21 cellular contexts compared by ENCODE assay signal in the genomic region with DNA sequence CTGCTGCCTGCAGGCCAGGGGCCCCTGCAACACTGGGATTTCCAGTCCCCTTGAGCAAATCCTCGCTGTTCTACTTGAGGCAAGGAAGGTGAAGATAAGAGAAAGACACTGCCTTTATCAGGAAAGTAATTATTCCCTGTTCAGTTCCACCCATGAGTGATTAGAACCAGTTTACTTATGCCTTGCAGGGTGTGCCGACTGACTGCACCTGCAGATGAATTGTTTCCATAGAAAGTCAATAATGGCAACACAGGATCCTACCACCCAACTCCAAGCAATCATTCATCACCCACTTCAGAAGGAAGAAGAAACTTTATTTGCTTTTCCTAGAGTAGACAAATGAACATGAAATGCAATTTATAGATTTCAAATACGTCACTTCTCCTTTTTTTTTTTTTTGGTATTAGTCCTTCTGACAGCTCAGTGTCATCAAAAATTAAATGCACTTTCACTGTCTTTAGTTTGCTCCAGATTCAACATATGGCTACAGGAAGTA.
DNase-seq lines count a peak whose midpoint lies in the region; TF ChIP-seq lines count a peak whose summit lies in the region.
"Had no signal": no experiment of that assay in that cellular context is flagged by ENCODE, and none has a peak within 500 bp of the region (broad histone marks: within the 10 kb centered on the region; RNA-seq: fewer than 3 reads in every experiment).

No MANE protein-coding gene starts in this region.

- H3K9me3 Mint-ChIP-seq in neural progenitor cell = no peaks in the 10 kb centered on the region
- no peaks in the 10 kb centered on the region for H3K9me3 Mint-ChIP-seq in mesothelial cell of epicardium

- no peak overlapping the region for H3K27ac ChIP-seq in neural progenitor cell
- no peak overlapping the region for H3K27ac ChIP-seq in ascending aorta
- no peak overlapping the region for H3K27ac ChIP-seq in mesendoderm (ENCODE audit: low read depth, low read length)
- H3K27ac ChIP-seq: C4-2B had no signal

- H3K36me3 ChIP-seq in neural progenitor cell = no peaks in the 10 kb centered on the region
- H3K36me3 ChIP-seq in ascending aorta = no peaks in the 10 kb centered on the region
- no peaks in the 10 kb centered on the region for H3K36me3 ChIP-seq in mesendoderm (ENCODE audit: control insufficient read depth, insufficient read depth, low read length)
- H3K36me3 ChIP-seq: MG63 had no signal

- H2AK5ac ChIP-seq in mesendoderm (ENCODE audit: low read length) = no peak overlapping the region

- no peaks in the 10 kb centered on the region for H3K27me3 ChIP-seq in neural progenitor cell
- H3K27me3 ChIP-seq in ascending aorta = no peaks in the 10 kb centered on the region
- no peaks in the 10 kb centered on the region for H3K27me3 ChIP-seq in mesendoderm (ENCODE audit: insufficient read depth, low read length, poor library complexity)

- H3K79me1 ChIP-seq in mesendoderm (ENCODE audit: low read length) = no peaks in the 10 kb centered on the region

- H4K5ac ChIP-seq in mesendoderm (ENCODE audit: low read length) = no peak overlapping the region

- no peak overlapping the region for H2BK120ac ChIP-seq in mesendoderm (ENCODE audit: low read depth, low read length)

- H3K27me3 Mint-ChIP-seq in neural progenitor cell (ENCODE audit: insufficient read depth, low read depth) = no peaks in the 10 kb centered on the region
- peaks cover 38% of the 10 kb centered on the region for H3K27me3 Mint-ChIP-seq in mesothelial cell of epicardium (ENCODE audit: low read depth)

- intact Hi-C loops in ascending aorta (cut with DNase I) = no loop called here

- H3K9me3 ChIP-seq in neural progenitor cell (ENCODE audit: low read depth) = no peaks in the 10 kb centered on the region
- H3K9me3 ChIP-seq in ascending aorta = no peaks in the 10 kb centered on the region
- H3K9me3 ChIP-seq: MG63, SK-N-SH had no signal

- H2AFZ ChIP-seq in neural progenitor cell (replicated peaks) = no peak overlapping the region

- H3K79me2 ChIP-seq in neural progenitor cell (ENCODE audit: low read depth) (no peaks in the 10 kb centered on the region), mesendoderm (ENCODE audit: control insufficient read depth, insufficient read depth, low read length) (no peaks in the 10 kb centered on the region)

- WGBS in mesendoderm (ENCODE audit: extremely low coverage, insufficient coverage, low lambda C conversion rate) = no CpG with 5 or more reads among the region's 3 CpGs

- H4K20me1 ChIP-seq in neural progenitor cell (ENCODE audit: low read depth) = no peaks in the 10 kb centered on the region

- TF ChIP-seq CTCF in neural progenitor cell (IDR thresholded peaks at IDR 0.05) (no peak), mesothelial cell of epicardium (IDR thresholded peaks at IDR 0.05; ENCODE audit: unreplicated experiment) (no peak), ascending aorta (IDR thresholded peaks at IDR 0.05) (no peak)

- H3F3A ChIP-seq in neural progenitor cell (ENCODE audit: low read depth) = peaks cover 3% of the 10 kb centered on the region

- H3K4me3 ChIP-seq in neural progenitor cell (no peak overlapping the region), ascending aorta (no peak overlapping the region), mesendoderm (ENCODE audit: low read length) (no peak overlapping the region)
- H3K4me3 ChIP-seq: MG63 had no signal

- no peak overlapping the region for H3K27ac Mint-ChIP-seq in neural progenitor cell
- H3K27ac Mint-ChIP-seq in mesothelial cell of epicardium = no peak overlapping the region
- H3K27ac Mint-ChIP-seq: CD8-positive, alpha-beta T cell had no signal

- H3K4ac ChIP-seq in mesendoderm (ENCODE audit: low read depth, low read length) = no peak overlapping the region

- H3K9ac ChIP-seq in neural progenitor cell (no peak overlapping the region), mesendoderm (ENCODE audit: low read length) (no peak overlapping the region)
- H3K9ac ChIP-seq: SK-N-SH had no signal

- H3K4me1 ChIP-seq in neural progenitor cell = peaks cover 49% of the 10 kb centered on the region
- H3K4me1 ChIP-seq in ascending aorta = no peaks in the 10 kb centered on the region
- H3K4me1 ChIP-seq in mesendoderm (ENCODE audit: control insufficient read depth, low read depth, low read length) = no peaks in the 10 kb centered on the region

- no peak overlapping the region for H4K8ac ChIP-seq in mesendoderm (ENCODE audit: low read depth, low read length)

- DNase-seq in COLO668 (lab: John Stamatoyannopoulos, UW; ENCODE audit: unreplicated experiment) (peak; percentile 40), NCI-H1930 (lab: John Stamatoyannopoulos, UW) (peak; percentile 4 to 54), SHP77 treated with DMSO at 0.1 percent for 48 hours (lab: John Stamatoyannopoulos, UW) (peak; percentile 13), neural progenitor cell (ENCODE audit: low spot score) (no peak), mesothelial cell of epicardium (ENCODE audit: low spot score in 2 of 2, unreplicated experiment in 2 of 2) (no peak), ascending aorta (ENCODE audit: low spot score in 2 of 2) (no peak), mesendoderm (no peak)
- DNase-seq: CD8-positive, alpha-beta T cell; DMS 273 treated with DMSO at 0.1 percent for 48 hours; DMS79 treated with DMSO at 0.1 percent for 48 hours; HCEC 1CT; KG1; MG63; NCI-H1092; NCI-H1417 treated with DMSO at 0.1 percent for 48 hours; NCI-H187 treated with DMSO at 0.1 percent for 48 hours; NCI-H2107; NCI-H524; SK-N-SH; SW 1271 had no signal

- no peak overlapping the region for H3K23ac ChIP-seq in mesendoderm (ENCODE audit: low read length)

- no peak overlapping the region for H2BK15ac ChIP-seq in mesendoderm (replicated peaks; ENCODE audit: low read depth)

- H3K36me3 Mint-ChIP-seq in neural progenitor cell (no peaks in the 10 kb centered on the region), mesothelial cell of epicardium (no peaks in the 10 kb centered on the region)
- H3K36me3 Mint-ChIP-seq: CD8-positive, alpha-beta T cell had no signal

- peaks cover 18% of the 10 kb centered on the region for H3K4me1 Mint-ChIP-seq in neural progenitor cell
- H3K4me1 Mint-ChIP-seq in mesothelial cell of epicardium = no peaks in the 10 kb centered on the region

- no peak overlapping the region for H2BK5ac ChIP-seq in mesendoderm (ENCODE audit: low read length)

- H3K4me2 ChIP-seq in neural progenitor cell (peak overlapping the region; percentile 37), mesendoderm (ENCODE audit: low read length) (no peak overlapping the region)
- H3K4me2 ChIP-seq: SK-N-SH had no signal

- no peak overlapping the region for H3K18ac ChIP-seq in mesendoderm (ENCODE audit: low read length)

- H3K4me3 Mint-ChIP-seq in neural progenitor cell = no peak overlapping the region
- H3K4me3 Mint-ChIP-seq in mesothelial cell of epicardium = no peak overlapping the region
- H3K4me3 Mint-ChIP-seq: CD8-positive, alpha-beta T cell had no signal

- H3K56ac ChIP-seq in mesendoderm (ENCODE audit: low read length) = no peak overlapping the region

Comparison
In these comparisons a context has a peak if more than half of its experiments do, and no peak if none do; other contexts are left out.
1. DNase-seq: peak in COLO668 (single experiment), NCI-H1930 (2 of 2) and SHP77 treated with DMSO at 0.1 percent for 48 hours (single experiment); none in neural progenitor cell (single experiment), mesothelial cell of epicardium (0 of 2), ascending aorta (0 of 2) and mesendoderm (single experiment).